ENCODE assay signal across 10 cellular contexts in genomic region chr22:46355996-46356471, GRCh38.
"Had no signal": no experiment of that assay in that cellular context is flagged by ENCODE, and none has a peak within 500 bp of the region (broad histone marks: within the 10 kb centered on the region; RNA-seq: fewer than 3 reads in every experiment).

No MANE protein-coding gene starts in this region.

- H3K27ac ChIP-seq: gastroesophageal sphincter had no signal

- H3K9me3 ChIP-seq: gastroesophageal sphincter, mucosa of descending colon, SK-N-SH had no signal

- H3K9me3 Mint-ChIP-seq: activated CD4-positive, alpha-beta T cell treated with anti-CD3 and anti-CD28 coated beads, Interleukin-2, amount 10 ng/mL, durations not matched to agents 24 days and 14 days; activated naive CD4-positive, alpha-beta T cell treated with anti-CD3 and anti-CD28 coated beads, Interleukin-2, amount 10 ng/mL, durations not matched to agents 7 days and 5 days; activated T-helper 17 cell treated with anti-CD3 and anti-CD28 coated beads, Interleukin-2, amount 50 U/mL, for 72 hours; central memory CD8-positive, alpha-beta T cell had no signal

- H3K27me3 ChIP-seq: gastroesophageal sphincter had no signal

- H3K27ac Mint-ChIP-seq: activated CD4-positive, alpha-beta T cell treated with anti-CD3 and anti-CD28 coated beads, Interleukin-2, amount 10 ng/mL, durations not matched to agents 24 days and 14 days; activated naive CD4-positive, alpha-beta T cell treated with anti-CD3 and anti-CD28 coated beads, Interleukin-2, amount 10 ng/mL, durations not matched to agents 7 days and 5 days; activated T-helper 17 cell treated with anti-CD3 and anti-CD28 coated beads, Interleukin-2, amount 50 U/mL, for 72 hours; WTC11 had no signal

- H3K27me3 Mint-ChIP-seq: activated CD4-positive, alpha-beta T cell treated with anti-CD3 and anti-CD28 coated beads, Interleukin-2, amount 10 ng/mL, durations not matched to agents 24 days and 14 days; activated naive CD4-positive, alpha-beta T cell treated with anti-CD3 and anti-CD28 coated beads, Interleukin-2, amount 10 ng/mL, durations not matched to agents 7 days and 5 days; activated T-helper 17 cell treated with anti-CD3 and anti-CD28 coated beads, Interleukin-2, amount 50 U/mL, for 72 hours; central memory CD8-positive, alpha-beta T cell had no signal

- DNase-seq: cortex of kidney had no signal

- H3K4me1 Mint-ChIP-seq: activated CD4-positive, alpha-beta T cell treated with anti-CD3 and anti-CD28 coated beads, Interleukin-2, amount 10 ng/mL, durations not matched to agents 24 days and 14 days; activated naive CD4-positive, alpha-beta T cell treated with anti-CD3 and anti-CD28 coated beads, Interleukin-2, amount 10 ng/mL, durations not matched to agents 7 days and 5 days; activated T-helper 17 cell treated with anti-CD3 and anti-CD28 coated beads, Interleukin-2, amount 50 U/mL, for 72 hours; WTC11 had no signal

- H3K4me3 Mint-ChIP-seq: activated CD4-positive, alpha-beta T cell treated with anti-CD3 and anti-CD28 coated beads, Interleukin-2, amount 10 ng/mL, durations not matched to agents 24 days and 14 days; activated naive CD4-positive, alpha-beta T cell treated with anti-CD3 and anti-CD28 coated beads, Interleukin-2, amount 10 ng/mL, durations not matched to agents 7 days and 5 days; activated T-helper 17 cell treated with anti-CD3 and anti-CD28 coated beads, Interleukin-2, amount 50 U/mL, for 72 hours; central memory CD8-positive, alpha-beta T cell; nephron progenitor cell; WTC11 had no signal

- H3K4me3 ChIP-seq: gastroesophageal sphincter, mucosa of descending colon had no signal
